Comparison of ENCODE assay signal across 1 cellular context in the genomic region with DNA sequence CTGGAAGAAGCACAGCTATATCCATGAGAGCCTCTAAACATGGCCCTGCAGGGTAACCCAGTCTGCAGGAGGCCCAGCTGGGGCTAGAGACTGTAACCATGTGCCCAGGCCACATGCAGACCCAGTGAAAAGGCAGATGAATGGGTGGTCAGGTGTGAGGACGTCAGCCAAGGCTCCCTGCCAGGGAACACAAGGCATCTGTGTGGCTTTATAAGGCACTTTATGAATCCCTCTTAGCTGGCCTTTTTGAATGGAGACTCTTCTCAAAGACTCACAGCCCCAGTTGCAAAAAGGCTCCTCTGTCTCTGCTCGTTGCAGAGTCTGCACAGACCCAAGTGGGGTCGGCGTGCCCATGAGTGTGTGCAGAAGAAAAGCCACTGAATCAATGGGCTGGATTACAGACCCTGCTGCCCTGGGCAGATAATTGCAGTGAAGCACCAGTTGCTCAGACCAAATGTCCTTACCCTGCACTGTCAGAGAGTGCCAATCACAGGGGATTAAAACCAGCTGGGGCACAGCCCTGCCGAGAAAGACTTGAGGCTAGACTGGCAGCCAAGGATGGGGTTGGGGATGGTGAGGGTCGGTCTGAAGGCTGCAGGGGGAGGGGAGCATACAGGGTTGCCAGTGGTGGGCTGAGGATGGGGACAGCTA.
TF ChIP-seq lines count a peak whose summit lies in the region.

No MANE protein-coding gene starts in this region.

TF ChIP-seq in H1, 55 proteins besides CTCF, POLR2A, EP300 and RAD21:
- TF ChIP-seq E2F6 (IDR thresholded peaks at IDR 0.05) (peak; percentile 77), TCF12 (IDR thresholded peaks at IDR 0.05; ENCODE audit: low read depth, low read length) (0 out of 2 replicates have a peak, but pooled peaks have one; percentile 4), NRF1 (IDR thresholded peaks at IDR 0.05; ENCODE audit: low read depth, low read length) (no peak), BCL11A (IDR thresholded peaks at IDR 0.05; ENCODE audit: low read depth in 2 of 2, low read length in 2 of 2) (no peak), CTBP2 (IDR thresholded peaks at IDR 0.05; ENCODE audit: borderline replicate concordance, insufficient read depth, insufficient read length, low read length) (no peak), PHF8 (conservative IDR thresholded peaks at IDR 0.05; ENCODE audit: low read depth, low read length) (no peak), POU5F1 (IDR thresholded peaks at IDR 0.05; ENCODE audit: low read depth, low read length) (no peak)
- TF ChIP-seq, protein P1, sequence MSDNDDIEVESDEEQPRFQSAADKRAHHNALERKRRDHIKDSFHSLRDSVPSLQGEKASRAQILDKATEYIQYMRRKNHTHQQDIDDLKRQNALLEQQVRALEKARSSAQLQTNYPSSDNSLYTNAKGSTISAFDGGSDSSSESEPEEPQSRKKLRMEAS (IDR thresholded peaks at IDR 0.05) = peak; percentile 90
TF ChIP-seq in H1: peak in this region for 3.
